In the genomic region with DNA sequence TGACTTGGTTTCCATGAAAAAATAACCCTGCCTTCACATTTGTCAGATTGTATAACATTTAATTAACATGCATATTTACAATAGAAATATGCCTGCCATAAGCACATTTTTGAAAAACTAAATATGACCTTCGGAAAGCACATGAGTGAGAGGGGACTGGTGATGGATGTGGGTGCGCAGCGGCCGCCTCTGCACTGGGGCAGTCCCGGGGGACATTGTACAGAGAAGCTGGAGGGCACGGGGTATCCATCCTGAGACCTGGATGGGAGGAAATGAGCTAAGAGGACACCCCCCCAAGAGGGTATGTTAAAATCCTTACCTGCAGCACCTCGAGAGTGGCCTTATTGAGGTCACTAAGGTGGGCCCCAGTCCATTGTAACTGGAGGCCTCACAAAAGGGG, we compare ENCODE assay signal across 39 cellular contexts.
"Had no signal": no experiment of that assay in that cellular context is flagged by ENCODE, and none has a peak within 500 bp of the region (broad histone marks: within the 10 kb centered on the region; RNA-seq: fewer than 3 reads in every experiment).

No MANE protein-coding gene starts in this region.

- H3K36me3 Mint-ChIP-seq: activated naive CD4-positive, alpha-beta T cell treated with anti-CD3 and anti-CD28 coated beads, Interleukin-2, amount 10 ng/mL, durations not matched to agents 7 days and 5 days; activated naive CD4-positive, alpha-beta T cell treated with anti-CD3 and anti-CD28 coated beads, Interleukin-2, amount 50 U/mL, for 24 hours; activated naive CD4-positive, alpha-beta T cell treated with anti-CD3 and anti-CD28 coated beads, Interleukin-2, amount 50 U/mL, for 72 hours; activated naive CD8-positive, alpha-beta T cell; activated naive CD8-positive, alpha-beta T cell treated with anti-CD3 and anti-CD28 coated beads for 36 hours; activated naive CD8-positive, alpha-beta T cell treated with anti-CD3 and anti-CD28 coated beads, Interleukin-2, amount 10 ng/mL, durations not matched to agents 7 days and 5 days; brain had no signal

- H3K4me3 Mint-ChIP-seq: activated naive CD4-positive, alpha-beta T cell treated with anti-CD3 and anti-CD28 coated beads for 36 hours; activated naive CD4-positive, alpha-beta T cell treated with anti-CD3 and anti-CD28 coated beads, Interleukin-2, amount 10 ng/mL, durations not matched to agents 7 days and 5 days; activated naive CD4-positive, alpha-beta T cell treated with anti-CD3 and anti-CD28 coated beads, Interleukin-2, amount 50 U/mL, for 24 hours; activated naive CD8-positive, alpha-beta T cell; activated naive CD8-positive, alpha-beta T cell treated with anti-CD3 and anti-CD28 coated beads for 36 hours; activated naive CD8-positive, alpha-beta T cell treated with anti-CD3 and anti-CD28 coated beads, Interleukin-2, amount 10 ng/mL, durations not matched to agents 7 days and 5 days; activated naive CD8-positive, alpha-beta T cell treated with anti-CD3 and anti-CD28 coated beads, Interleukin-2, amount 50 U/mL, for 24 hours; activated T-cell treated with anti-CD3 and anti-CD28 coated beads, Interleukin-2, amount 50 U/mL, for 24 hours; activated T-cell treated with anti-CD3 and anti-CD28 coated beads, Interleukin-2, amount 50 U/mL, for 4 hours; activated T-cell treated with anti-CD3 and anti-CD28 coated beads, Interleukin-2, amount 50 U/mL, for 72 hours; activated T-helper 1 cell treated with anti-CD3 and anti-CD28 coated beads, Interleukin-12 subunit alpha, Interleukin-12 subunit beta, Interleukin-2, Interleukin-4 antibody, amounts not matched to agents 30 ng/mL and 10 ng/mL and 1 ng/mL, durations not matched to agents 14 hours and 24 hours and 36 hours; activated T-helper 17 cell treated with anti-CD3 and anti-CD28 coated beads, Interleukin-2, amount 50 U/mL, for 72 hours; brain; central memory CD8-positive, alpha-beta T cell had no signal

- DNase-seq: activated effector memory CD4-positive, alpha-beta T cell treated with anti-CD3 and anti-CD28 coated beads, Interleukin-2, amount 50 U/mL, for 16 hours; activated effector memory CD4-positive, alpha-beta T cell treated with Interleukin-2 at 50 U/mL for 16 hours; activated gamma-delta T cell; activated gamma-delta T cell treated with Interleukin-2 at 50 U/mL for 16 hours; activated naive CD4-positive, alpha-beta T cell; activated naive CD4-positive, alpha-beta T cell treated with anti-CD3 and anti-CD28 coated beads for 36 hours; activated naive CD4-positive, alpha-beta T cell treated with anti-CD3 and anti-CD28 coated beads, Interleukin-2, amount 10 ng/mL, durations not matched to agents 7 days and 5 days; activated naive CD4-positive, alpha-beta T cell treated with anti-CD3 and anti-CD28 coated beads, Interleukin-2, amount 50 U/mL, for 16 hours; activated naive CD4-positive, alpha-beta T cell treated with Interleukin-2 at 50 U/mL for 16 hours; activated naive CD8-positive, alpha-beta T cell treated with anti-CD3 and anti-CD28 coated beads for 36 hours; activated naive CD8-positive, alpha-beta T cell treated with anti-CD3 and anti-CD28 coated beads, Interleukin-2, amount 10 ng/mL, durations not matched to agents 7 days and 5 days; activated naive CD8-positive, alpha-beta T cell treated with anti-CD3 and anti-CD28 coated beads, Interleukin-2, amount 50 U/mL, for 24 hours; activated T-cell treated with anti-CD3 and anti-CD28 coated beads, Interleukin-2, amount 50 U/mL, for 1 hour; activated T-cell treated with anti-CD3 and anti-CD28 coated beads, Interleukin-2, amount 50 U/mL, for 24 hours; activated T-cell treated with anti-CD3 and anti-CD28 coated beads, Interleukin-2, amount 50 U/mL, for 4 hours; activated T-cell treated with anti-CD3 and anti-CD28 coated beads, Interleukin-2, amount 50 U/mL, for 48 hours; activated T-cell treated with anti-CD3 and anti-CD28 coated beads, Interleukin-2, amount 50 U/mL, for 72 hours; adrenal gland; amniotic stem cell; amygdala; anterior cingulate cortex; aorta; body of pancreas; brain microvascular endothelial cell; caudate nucleus; central memory CD4-positive, alpha-beta T cell; cerebellar nuclear complex had no signal

- H3K27ac Mint-ChIP-seq: activated naive CD4-positive, alpha-beta T cell treated with anti-CD3 and anti-CD28 coated beads for 36 hours; activated naive CD4-positive, alpha-beta T cell treated with anti-CD3 and anti-CD28 coated beads, Interleukin-2, amount 10 ng/mL, durations not matched to agents 7 days and 5 days; activated naive CD4-positive, alpha-beta T cell treated with anti-CD3 and anti-CD28 coated beads, Interleukin-2, amount 50 U/mL, for 24 hours; activated naive CD4-positive, alpha-beta T cell treated with anti-CD3 and anti-CD28 coated beads, Interleukin-2, amount 50 U/mL, for 72 hours; activated naive CD8-positive, alpha-beta T cell; activated naive CD8-positive, alpha-beta T cell treated with anti-CD3 and anti-CD28 coated beads for 36 hours; activated naive CD8-positive, alpha-beta T cell treated with anti-CD3 and anti-CD28 coated beads, Interleukin-2, amount 10 ng/mL, durations not matched to agents 7 days and 5 days; activated naive CD8-positive, alpha-beta T cell treated with anti-CD3 and anti-CD28 coated beads, Interleukin-2, amount 50 U/mL, for 24 hours; activated T-cell treated with anti-CD3 and anti-CD28 coated beads, Interleukin-2, amount 50 U/mL, for 24 hours; activated T-cell treated with anti-CD3 and anti-CD28 coated beads, Interleukin-2, amount 50 U/mL, for 72 hours; activated T-helper 1 cell treated with anti-CD3 and anti-CD28 coated beads, Interleukin-12 subunit alpha, Interleukin-12 subunit beta, Interleukin-2, Interleukin-4 antibody, amounts not matched to agents 30 ng/mL and 10 ng/mL and 1 ng/mL, durations not matched to agents 14 hours and 24 hours and 36 hours; activated T-helper 17 cell treated with anti-CD3 and anti-CD28 coated beads, Interleukin-2, amount 50 U/mL, for 72 hours; activated T-helper 2 cell treated with anti-CD3 and anti-CD28 coated beads, Interferon-gamma antibody, Interleukin-2, Interleukin-4, amounts not matched to agents 10 μg/mL and 5 μg/mL and 100 μg/mL, durations not matched to agents 14 hours and 24 hours and 36 hours; brain had no signal

- H3K4me1 ChIP-seq: adrenal gland, ascending aorta, breast epithelium had no signal

- H3K27me3 ChIP-seq: adrenal gland, ascending aorta, brain microvascular endothelial cell, breast epithelium, cardiac muscle cell had no signal

- H3K4me1 Mint-ChIP-seq: activated naive CD4-positive, alpha-beta T cell treated with anti-CD3 and anti-CD28 coated beads, Interleukin-2, amount 10 ng/mL, durations not matched to agents 7 days and 5 days; activated naive CD4-positive, alpha-beta T cell treated with anti-CD3 and anti-CD28 coated beads, Interleukin-2, amount 50 U/mL, for 24 hours; activated naive CD8-positive, alpha-beta T cell treated with anti-CD3 and anti-CD28 coated beads for 36 hours; activated naive CD8-positive, alpha-beta T cell treated with anti-CD3 and anti-CD28 coated beads, Interleukin-2, amount 10 ng/mL, durations not matched to agents 7 days and 5 days; activated naive CD8-positive, alpha-beta T cell treated with anti-CD3 and anti-CD28 coated beads, Interleukin-2, amount 50 U/mL, for 24 hours; activated T-helper 17 cell treated with anti-CD3 and anti-CD28 coated beads, Interleukin-2, amount 50 U/mL, for 72 hours; central memory CD8-positive, alpha-beta T cell had no signal

- ATAC-seq: activated naive CD4-positive, alpha-beta T cell treated with anti-CD3 and anti-CD28 coated beads, Interleukin-2, amount 50 U/mL, for 72 hours; activated naive CD8-positive, alpha-beta T cell treated with anti-CD3 and anti-CD28 coated beads, Interleukin-2, amount 50 U/mL, for 24 hours; activated T-cell treated with anti-CD3 and anti-CD28 coated beads, Interleukin-2, amount 50 U/mL, for 4 hours; activated T-cell treated with anti-CD3 and anti-CD28 coated beads, Interleukin-2, amount 50 U/mL, for 72 hours; activated T-helper 17 cell treated with anti-CD3 and anti-CD28 coated beads, Interleukin-2, amount 50 U/mL, for 72 hours; body of pancreas had no signal

- H3K9me3 Mint-ChIP-seq: activated naive CD4-positive, alpha-beta T cell treated with anti-CD3 and anti-CD28 coated beads, Interleukin-2, amount 10 ng/mL, durations not matched to agents 7 days and 5 days; activated naive CD8-positive, alpha-beta T cell treated with anti-CD3 and anti-CD28 coated beads for 36 hours; activated T-cell treated with anti-CD3 and anti-CD28 coated beads, Interleukin-2, amount 50 U/mL, for 24 hours; activated T-helper 1 cell treated with anti-CD3 and anti-CD28 coated beads, Interleukin-12 subunit alpha, Interleukin-12 subunit beta, Interleukin-2, Interleukin-4 antibody, amounts not matched to agents 30 ng/mL and 10 ng/mL and 1 ng/mL, durations not matched to agents 14 hours and 24 hours and 36 hours; activated T-helper 2 cell treated with anti-CD3 and anti-CD28 coated beads, Interferon-gamma antibody, Interleukin-2, Interleukin-4, amounts not matched to agents 10 μg/mL and 5 μg/mL and 100 μg/mL, durations not matched to agents 14 hours and 24 hours and 36 hours had no signal

- H3K36me3 ChIP-seq: adrenal gland, ascending aorta, brain microvascular endothelial cell, breast epithelium, cardiac muscle cell had no signal

- H3K4me3 ChIP-seq: adrenal gland, ascending aorta, body of pancreas, breast epithelium, cardiac muscle cell had no signal

- H3K9me3 ChIP-seq: adrenal gland, ascending aorta, body of pancreas, breast epithelium had no signal

- H3K27ac ChIP-seq: adrenal gland, ascending aorta, body of pancreas, brain microvascular endothelial cell, breast epithelium, cardiac muscle cell had no signal

- FAIRE-seq: astrocyte had no signal
